18 cellular contexts compared by ENCODE assay signal in the genomic region with DNA sequence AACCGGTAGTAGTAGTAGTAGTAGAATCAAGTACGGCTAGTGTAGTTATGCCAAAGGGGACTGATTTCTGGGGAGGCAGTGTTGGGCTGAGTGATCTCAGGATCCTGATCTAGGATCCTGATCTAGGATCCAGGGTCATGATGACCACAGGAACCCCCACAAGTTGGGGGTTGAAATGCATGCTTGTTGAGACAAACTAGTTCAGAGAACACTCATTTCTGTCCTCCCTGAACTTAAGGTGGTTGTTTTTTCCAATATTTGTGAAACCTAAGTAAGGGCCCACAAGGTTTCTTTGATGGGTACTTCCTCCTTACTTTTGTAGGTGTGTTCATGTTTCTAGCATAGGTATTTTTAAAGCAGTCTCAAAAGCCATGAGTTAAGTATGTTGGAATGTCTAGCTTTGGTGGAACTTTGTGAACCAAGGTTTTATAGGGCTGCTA. TPM values are rescaled to one million over a fixed set of nuclear protein-coding genes. Genes with fewer than 3 reads are reported as not detected.
A peak's percentile ranks its signal among the peaks of the same experiment; 100 is the strongest.
DNase-seq lines count a peak whose midpoint lies in the region; ATAC-seq and TF ChIP-seq lines count a peak whose summit lies in the region.
"Had no signal": no experiment of that assay in that cellular context is flagged by ENCODE, and none has a peak within 500 bp of the region (broad histone marks: within the 10 kb centered on the region; RNA-seq: fewer than 3 reads in every experiment).

No MANE protein-coding gene starts in this region.

- H3K9me3 ChIP-seq in upper lobe of right lung = no peaks in the 10 kb centered on the region
- H3K9me3 ChIP-seq: thyroid gland had no signal

- H3K9me3 Mint-ChIP-seq in activated CD8-positive, alpha-beta T cell treated with anti-CD3 and anti-CD28 coated beads for 36 hours = no peaks in the 10 kb centered on the region
- H3K9me3 Mint-ChIP-seq in activated CD8-positive, alpha-beta T cell treated with anti-CD3 and anti-CD28 coated beads, Interleukin-2, amount 10 ng/mL, durations not matched to agents 7 days and 5 days (ENCODE audit: insufficient read depth) = no peaks in the 10 kb centered on the region
- H3K9me3 Mint-ChIP-seq in T-helper 2 cell treated with Interferon-gamma antibody and Interleukin-4, amounts not matched to agents 5 μg/mL and 100 μg/mL, for 36 hours = no peaks in the 10 kb centered on the region
- H3K9me3 Mint-ChIP-seq: naive thymus-derived CD4-positive, alpha-beta T cell had no signal

- peak overlapping the region; percentile 34 for H3K27ac ChIP-seq in upper lobe of right lung
- H3K27ac ChIP-seq: thyroid gland, WERI-Rb-1 had no signal

- ATAC-seq in activated CD8-positive, alpha-beta T cell treated with anti-CD3 and anti-CD28 coated beads for 36 hours = peak; percentile 17
- no peak for ATAC-seq in activated CD8-positive, alpha-beta T cell treated with anti-CD3 and anti-CD28 coated beads, Interleukin-2, amount 10 ng/mL, durations not matched to agents 7 days and 5 days
- ATAC-seq in HG02870 (IDR thresholded peaks at IDR 0.05; ENCODE audit: unreplicated experiment) (peak; percentile 71), upper lobe of right lung (peak; percentile 73)
- ATAC-seq: naive thymus-derived CD4-positive, alpha-beta T cell; right cardiac atrium had no signal

- no peaks in the 10 kb centered on the region for H3K27me3 Mint-ChIP-seq in activated CD8-positive, alpha-beta T cell treated with anti-CD3 and anti-CD28 coated beads for 36 hours
- H3K27me3 Mint-ChIP-seq in activated CD8-positive, alpha-beta T cell treated with anti-CD3 and anti-CD28 coated beads, Interleukin-2, amount 10 ng/mL, durations not matched to agents 7 days and 5 days (ENCODE audit: low read depth) = no peaks in the 10 kb centered on the region
- H3K27me3 Mint-ChIP-seq in T-helper 2 cell treated with Interferon-gamma antibody and Interleukin-4, amounts not matched to agents 5 μg/mL and 100 μg/mL, for 36 hours (ENCODE audit: low read depth) = no peaks in the 10 kb centered on the region
- H3K27me3 Mint-ChIP-seq: brain; naive thymus-derived CD4-positive, alpha-beta T cell had no signal

- H3K27ac Mint-ChIP-seq in activated CD8-positive, alpha-beta T cell treated with anti-CD3 and anti-CD28 coated beads for 36 hours = no peak overlapping the region
- H3K27ac Mint-ChIP-seq in activated CD8-positive, alpha-beta T cell treated with anti-CD3 and anti-CD28 coated beads, Interleukin-2, amount 10 ng/mL, durations not matched to agents 7 days and 5 days = no peak overlapping the region
- H3K27ac Mint-ChIP-seq in T-helper 2 cell treated with Interferon-gamma antibody and Interleukin-4, amounts not matched to agents 5 μg/mL and 100 μg/mL, for 36 hours = no peak overlapping the region
- H3K27ac Mint-ChIP-seq: brain had no signal

- H3K36me3 ChIP-seq in upper lobe of right lung = no peaks in the 10 kb centered on the region
- H3K36me3 ChIP-seq: thyroid gland, WERI-Rb-1 had no signal

- no peaks in the 10 kb centered on the region for H3K27me3 ChIP-seq in upper lobe of right lung
- H3K27me3 ChIP-seq: thyroid gland had no signal

- CTCF ChIA-PET in activated CD8-positive, alpha-beta T cell treated with anti-CD3 and anti-CD28 coated beads for 36 hours (lab: Charles Lee) = interaction anchor here (1.7 kb wide), 1 partner anchor 492 kb away, joined by 3 read pairs; no protein-coding TSS in a partner anchor
- CTCF ChIA-PET in activated CD8-positive, alpha-beta T cell treated with anti-CD3 and anti-CD28 coated beads, Interleukin-2, amount 10 ng/mL, durations not matched to agents 7 days and 5 days (lab: Charles Lee) = no interaction called here

- no peak for TF ChIP-seq CTCF in activated CD8-positive, alpha-beta T cell treated with anti-CD3 and anti-CD28 coated beads for 36 hours (IDR thresholded peaks at IDR 0.05)
- no peak for TF ChIP-seq CTCF in upper lobe of right lung (IDR thresholded peaks at IDR 0.05)

- POLR2A ChIA-PET in activated CD8-positive, alpha-beta T cell treated with anti-CD3 and anti-CD28 coated beads for 36 hours (lab: Charles Lee) = no interaction called here
- POLR2A ChIA-PET in activated CD8-positive, alpha-beta T cell treated with anti-CD3 and anti-CD28 coated beads, Interleukin-2, amount 10 ng/mL, durations not matched to agents 7 days and 5 days (lab: Charles Lee) = no interaction called here

- peak; percentile 5 for DNase-seq in activated CD8-positive, alpha-beta T cell treated with anti-CD3 and anti-CD28 coated beads for 36 hours
- DNase-seq in activated CD8-positive, alpha-beta T cell treated with anti-CD3 and anti-CD28 coated beads, Interleukin-2, amount 10 ng/mL, durations not matched to agents 7 days and 5 days = no peak
- peak; percentile 17 for DNase-seq in T-helper 2 cell treated with Interferon-gamma antibody and Interleukin-4, amounts not matched to agents 5 μg/mL and 100 μg/mL, for 36 hours (ENCODE audit: low spot score)
- no peak for DNase-seq in upper lobe of right lung
- DNase-seq in erythroblast (lab: John Stamatoyannopoulos, UW) = no peak
- DNase-seq in cortex of kidney (lab: John Stamatoyannopoulos, UW) = no peak
- DNase-seq in SW 1271 (lab: John Stamatoyannopoulos, UW) = no peak
- DNase-seq: activated T-cell treated with anti-CD3 and anti-CD28 coated beads, Interleukin-2, amount 50 U/mL, for 48 hours; COR-L47; head of caudate nucleus; naive thymus-derived CD4-positive, alpha-beta T cell; NCI-H774; right cardiac atrium; thyroid gland; WERI-Rb-1 had no signal

- no peak overlapping the region for H3K4me3 ChIP-seq in upper lobe of right lung
- H3K4me3 ChIP-seq: thyroid gland had no signal

- H3K4me1 ChIP-seq in upper lobe of right lung = no peaks in the 10 kb centered on the region
- H3K4me1 ChIP-seq: thyroid gland had no signal

- no peak overlapping the region for H3K4me3 Mint-ChIP-seq in activated CD8-positive, alpha-beta T cell treated with anti-CD3 and anti-CD28 coated beads for 36 hours
- H3K4me3 Mint-ChIP-seq in activated CD8-positive, alpha-beta T cell treated with anti-CD3 and anti-CD28 coated beads, Interleukin-2, amount 10 ng/mL, durations not matched to agents 7 days and 5 days = no peak overlapping the region
- no peak overlapping the region for H3K4me3 Mint-ChIP-seq in T-helper 2 cell treated with Interferon-gamma antibody and Interleukin-4, amounts not matched to agents 5 μg/mL and 100 μg/mL, for 36 hours
- H3K4me3 Mint-ChIP-seq: brain; naive thymus-derived CD4-positive, alpha-beta T cell had no signal

- no peaks in the 10 kb centered on the region for H3K36me3 Mint-ChIP-seq in activated CD8-positive, alpha-beta T cell treated with anti-CD3 and anti-CD28 coated beads for 36 hours (ENCODE audit: low read depth)
- no peaks in the 10 kb centered on the region for H3K36me3 Mint-ChIP-seq in activated CD8-positive, alpha-beta T cell treated with anti-CD3 and anti-CD28 coated beads, Interleukin-2, amount 10 ng/mL, durations not matched to agents 7 days and 5 days (ENCODE audit: low read depth)
- no peaks in the 10 kb centered on the region for H3K36me3 Mint-ChIP-seq in T-helper 2 cell treated with Interferon-gamma antibody and Interleukin-4, amounts not matched to agents 5 μg/mL and 100 μg/mL, for 36 hours (ENCODE audit: low read depth)
- H3K36me3 Mint-ChIP-seq: brain had no signal

- peaks cover 7% of the 10 kb centered on the region for H3K4me1 Mint-ChIP-seq in activated CD8-positive, alpha-beta T cell treated with anti-CD3 and anti-CD28 coated beads for 36 hours (ENCODE audit: low read depth)
- H3K4me1 Mint-ChIP-seq in activated CD8-positive, alpha-beta T cell treated with anti-CD3 and anti-CD28 coated beads, Interleukin-2, amount 10 ng/mL, durations not matched to agents 7 days and 5 days (ENCODE audit: low read depth) = no peaks in the 10 kb centered on the region
- H3K4me1 Mint-ChIP-seq in T-helper 2 cell treated with Interferon-gamma antibody and Interleukin-4, amounts not matched to agents 5 μg/mL and 100 μg/mL, for 36 hours (ENCODE audit: low read depth) = peaks cover 1% of the 10 kb centered on the region
- H3K4me1 Mint-ChIP-seq: brain; naive thymus-derived CD4-positive, alpha-beta T cell had no signal

- no peak for TF ChIP-seq POLR2A in erythroblast (IDR thresholded peaks at IDR 0.05; ENCODE audit: low read length)

- intact Hi-C loops in activated CD8-positive, alpha-beta T cell treated with anti-CD3 and anti-CD28 coated beads for 36 hours (cut with micrococcal nuclease) = no loop called here
- intact Hi-C loops in upper lobe of right lung (cut with DNase I) = no loop called here

RNA-seq across cellular contexts. Expression of a gene that starts 33.9 kb away (rescaled TPM):
- not detected for total RNA-seq in activated CD8-positive, alpha-beta T cell treated with anti-CD3 and anti-CD28 coated beads for 36 hours
- not detected for total RNA-seq in activated CD8-positive, alpha-beta T cell treated with anti-CD3 and anti-CD28 coated beads, Interleukin-2, amount 10 ng/mL, durations not matched to agents 7 days and 5 days
- total RNA-seq in upper lobe of right lung = not detected
- total RNA-seq: naive thymus-derived CD4-positive, alpha-beta T cell; right cardiac atrium; SK-MEL-5; thyroid gland had no signal

Comparison
In these comparisons a context has a peak if more than half of its experiments do, and no peak if none do; other contexts are left out.
1. DNase-seq: peak in activated CD8-positive, alpha-beta T cell treated with anti-CD3 and anti-CD28 coated beads for 36 hours (single experiment) and T-helper 2 cell treated with Interferon-gamma antibody and Interleukin-4, amounts not matched to agents 5 μg/mL and 100 μg/mL, for 36 hours (single experiment); none in activated CD8-positive, alpha-beta T cell treated with anti-CD3 and anti-CD28 coated beads, Interleukin-2, amount 10 ng/mL, durations not matched to agents 7 days and 5 days (single experiment), upper lobe of right lung (single experiment), erythroblast (0 of 2), cortex of kidney (single experiment) and SW 1271 (0 of 2).